Comparison of ENCODE assay signal across 15 cellular contexts in the genomic region with DNA sequence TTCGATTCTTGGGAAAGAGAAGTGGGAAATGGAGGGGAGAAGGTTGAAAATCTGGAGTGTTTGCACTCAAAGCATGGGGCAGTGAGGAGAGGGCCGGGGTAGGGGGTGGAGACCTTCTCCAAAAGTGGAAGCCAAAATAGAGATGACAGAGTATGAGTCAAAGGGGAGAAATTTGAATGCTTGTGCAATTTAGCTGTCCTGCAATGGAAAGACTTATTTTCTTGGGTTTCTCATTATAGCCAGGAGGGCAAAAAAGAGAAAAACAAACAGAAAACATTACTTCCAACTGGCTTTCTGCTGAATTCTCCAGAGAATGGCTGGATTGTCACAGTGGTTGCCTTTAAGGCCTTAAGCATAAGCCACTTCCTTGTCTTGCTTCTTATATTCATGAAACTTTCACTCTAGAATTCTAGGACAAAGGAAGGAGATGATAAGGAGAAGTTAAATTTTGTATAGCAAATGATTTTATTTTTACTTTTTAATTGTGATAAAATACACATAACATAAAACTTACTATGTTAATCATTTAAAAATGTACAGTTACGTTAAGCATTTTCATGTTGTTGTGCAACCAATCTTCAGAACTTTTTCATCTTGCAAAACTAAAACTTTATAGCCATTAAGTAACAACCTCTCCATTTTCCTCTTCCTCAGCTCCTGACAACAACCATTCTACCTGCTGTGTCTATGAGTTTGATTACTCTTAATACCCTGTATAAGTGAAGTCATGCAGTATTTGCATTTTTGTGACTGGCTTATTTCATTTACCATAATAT.
DNase-seq lines count a peak whose midpoint lies in the region; TF ChIP-seq lines count a peak whose summit lies in the region.
"Had no signal": no experiment of that assay in that cellular context is flagged by ENCODE, and none has a peak within 500 bp of the region (broad histone marks: within the 10 kb centered on the region; RNA-seq: fewer than 3 reads in every experiment).

No MANE protein-coding gene starts in this region.

- H3K9me3 ChIP-seq in BLaER1 (no peaks in the 10 kb centered on the region), Loucy (ENCODE audit: insufficient read depth, low read depth, low read length) (no peaks in the 10 kb centered on the region), mesenchymal stem cell (ENCODE audit: control insufficient read depth, low read length) (no peaks in the 10 kb centered on the region), neuronal stem cell (replicated peaks in 1 of 2; ENCODE audit: control insufficient read depth in 2 of 2, insufficient read depth in 1 of 2, low read depth in 1 of 2, low read length in 2 of 2) (no peaks in the 10 kb centered on the region)
- no peaks in the 10 kb centered on the region for H3K9me3 ChIP-seq in effector memory CD4-positive, alpha-beta T cell (ENCODE audit: control insufficient read depth, low read length)

- H3K4me1 ChIP-seq in BLaER1 (peaks cover 35% of the 10 kb centered on the region), Loucy (ENCODE audit: insufficient read depth, low read length, poor library complexity, severe bottlenecking) (no peaks in the 10 kb centered on the region), mesenchymal stem cell (ENCODE audit: control insufficient read depth, insufficient read depth, low read depth, low read length) (no peaks in the 10 kb centered on the region), neuronal stem cell (ENCODE audit: control insufficient read depth in 2 of 2, insufficient read depth in 1 of 2, low read depth in 1 of 2, low read length in 2 of 2) (peaks cover 2 to 7% of the 10 kb centered on the region in 2 donors)
- H3K4me1 ChIP-seq in effector memory CD4-positive, alpha-beta T cell (ENCODE audit: control insufficient read depth, insufficient read depth, low read length, poor library complexity, severe bottlenecking): no peaks in the 10 kb centered on the region

- H3K4me2 ChIP-seq in BLaER1: peak overlapping the region; percentile 70
- H3K4me2 ChIP-seq in Loucy (ENCODE audit: low read depth, low read length, poor library complexity, severe bottlenecking): no peak overlapping the region
- no peak overlapping the region for H3K4me2 ChIP-seq in mesenchymal stem cell (ENCODE audit: low read length, poor library complexity, severe bottlenecking)
- H3K4me2 ChIP-seq in neuronal stem cell (ENCODE audit: insufficient read depth, low read length, poor library complexity, severe bottlenecking): no peak overlapping the region

- H2BK5ac ChIP-seq in mesenchymal stem cell (ENCODE audit: low read depth, low read length, poor library complexity, severe bottlenecking) (no peak overlapping the region), neuronal stem cell (ENCODE audit: low read length) (no peak overlapping the region)

- H2BK120ac ChIP-seq in mesenchymal stem cell (ENCODE audit: low read depth, low read length) (no peak overlapping the region), neuronal stem cell (ENCODE audit: low read depth, low read length) (no peak overlapping the region)

- H3K27ac ChIP-seq in BLaER1 (no peak overlapping the region), mesenchymal stem cell (ENCODE audit: low read length, poor library complexity, severe bottlenecking) (peak overlapping the region; percentile 45), neuronal stem cell (replicated peaks; ENCODE audit: low read length) (no peak overlapping the region)
- no peak overlapping the region for H3K27ac ChIP-seq in effector memory CD4-positive, alpha-beta T cell (ENCODE audit: insufficient read depth, low read length, poor library complexity, severe bottlenecking)

- H2BK15ac ChIP-seq in mesenchymal stem cell (ENCODE audit: low read depth, poor library complexity, severe bottlenecking): peak overlapping the region; percentile 44
- H2BK15ac ChIP-seq in neuronal stem cell (ENCODE audit: low read length): no peak overlapping the region

- H4K20me1 ChIP-seq in BLaER1 (no peaks in the 10 kb centered on the region), Loucy (ENCODE audit: insufficient read depth, low read length, poor library complexity, severe bottlenecking) (no peaks in the 10 kb centered on the region)

- H3K79me1 ChIP-seq in mesenchymal stem cell (replicated peaks; ENCODE audit: low read length, poor library complexity, severe bottlenecking): no peaks in the 10 kb centered on the region
- no peaks in the 10 kb centered on the region for H3K79me1 ChIP-seq in neuronal stem cell (ENCODE audit: low read depth, low read length)

- H3K4me3 ChIP-seq in BLaER1 (no peak overlapping the region), Loucy (ENCODE audit: low read length, poor library complexity, severe bottlenecking) (no peak overlapping the region), cardiac fibroblast (replicated peaks in 1 of 2; ENCODE audit: low read depth in 2 of 2, low read length in 2 of 2) (no peak overlapping the region), mesenchymal stem cell (ENCODE audit: insufficient read depth in 1 of 2, low read depth in 1 of 2, low read length in 2 of 2) (peak overlapping the region in 1 of 2 experiments; percentile 52), neuronal stem cell (ENCODE audit: low read length in 2 of 2) (no peak overlapping the region)
- H3K4me3 ChIP-seq in effector memory CD4-positive, alpha-beta T cell (ENCODE audit: insufficient read depth, low read depth, low read length, poor library complexity, severe bottlenecking): no peak overlapping the region
- H3K4me3 ChIP-seq: GM12878 had no signal

- no peaks in the 10 kb centered on the region for H3K79me2 ChIP-seq in Loucy (ENCODE audit: insufficient read depth, low read length)

- 59% methylated on average over 2 of the region's 3 CpGs for WGBS in mesenchymal stem cell
- no CpG with 5 or more reads among the region's 3 CpGs for WGBS in neuronal stem cell (ENCODE audit: extremely low coverage in 2 of 2, insufficient read length in 2 of 2, insufficient replicate concordance in 1 of 2), 2 donors

- H4K8ac ChIP-seq in mesenchymal stem cell (ENCODE audit: low read length): no peak overlapping the region
- H4K8ac ChIP-seq in neuronal stem cell (ENCODE audit: low read depth, low read length): no peak overlapping the region

- H3K14ac ChIP-seq in mesenchymal stem cell (ENCODE audit: low read length in 2 of 2) (no peak overlapping the region), neuronal stem cell (ENCODE audit: low read length) (no peak overlapping the region)

- no peak overlapping the region for H3K4ac ChIP-seq in mesenchymal stem cell (ENCODE audit: low read depth in 1 of 2, low read length in 2 of 2)
- no peak overlapping the region for H3K4ac ChIP-seq in neuronal stem cell (ENCODE audit: low read length)

- H2AK5ac ChIP-seq in mesenchymal stem cell (ENCODE audit: low read length, severe bottlenecking): no peak overlapping the region
- H2AK5ac ChIP-seq in neuronal stem cell (ENCODE audit: low read depth, low read length): no peak overlapping the region

- H4K91ac ChIP-seq in mesenchymal stem cell (ENCODE audit: low read length): no peak overlapping the region
- no peak overlapping the region for H4K91ac ChIP-seq in neuronal stem cell (ENCODE audit: low read depth, low read length, poor library complexity)

- no peaks in the 10 kb centered on the region for H3F3A ChIP-seq in Loucy (ENCODE audit: low read depth)

- H3K9me2 ChIP-seq in Loucy (replicated peaks; ENCODE audit: low read depth, low read length): no peaks in the 10 kb centered on the region

- H3K23ac ChIP-seq in mesenchymal stem cell (ENCODE audit: low read length in 2 of 2): no peak overlapping the region
- no peak overlapping the region for H3K23ac ChIP-seq in neuronal stem cell (ENCODE audit: low read depth, low read length, poor library complexity)

- H3K36me3 ChIP-seq in BLaER1 (no peaks in the 10 kb centered on the region), Loucy (ENCODE audit: insufficient read depth, low read length) (no peaks in the 10 kb centered on the region), mesenchymal stem cell (ENCODE audit: control insufficient read depth in 1 of 2, insufficient read depth in 2 of 2, low read depth in 1 of 2, low read length in 2 of 2) (no peaks in the 10 kb centered on the region), neuronal stem cell (replicated peaks in 1 of 2; ENCODE audit: control insufficient read depth in 2 of 2, insufficient read depth in 2 of 2, low read length in 2 of 2) (no peaks in the 10 kb centered on the region)
- H3K36me3 ChIP-seq in effector memory CD4-positive, alpha-beta T cell (ENCODE audit: control insufficient read depth, insufficient read depth, low read length): no peaks in the 10 kb centered on the region

- H2AFZ ChIP-seq in Loucy (ENCODE audit: low read length): peak overlapping the region; percentile 29; the same call in 1 of the 2 replicates
- no peak overlapping the region for H2AFZ ChIP-seq in mesenchymal stem cell (ENCODE audit: low read depth, low read length)
- H2AFZ ChIP-seq in neuronal stem cell (ENCODE audit: low read length): no peak overlapping the region

- no peaks in the 10 kb centered on the region for H3K27me3 ChIP-seq in BLaER1
- no peaks in the 10 kb centered on the region for H3K27me3 ChIP-seq in Loucy (ENCODE audit: insufficient read depth, low read length, poor library complexity, severe bottlenecking)
- H3K27me3 ChIP-seq in mesenchymal stem cell (ENCODE audit: control insufficient read depth in 1 of 2, insufficient read depth in 1 of 2, low read length in 2 of 2): no peaks in the 10 kb centered on the region
- H3K27me3 ChIP-seq in effector memory CD4-positive, alpha-beta T cell (replicated peaks; ENCODE audit: control insufficient read depth, insufficient read depth, low read length, poor library complexity, severe bottlenecking): no peaks in the 10 kb centered on the region
- no peaks in the 10 kb centered on the region for H3K27me3 ChIP-seq in neuronal stem cell (ENCODE audit: control insufficient read depth in 3 of 3, insufficient read depth in 3 of 3, low read depth in 1 of 3, low read length in 3 of 3)

- no peak overlapping the region for H2BK12ac ChIP-seq in mesenchymal stem cell (ENCODE audit: low read length in 2 of 2)
- H2BK12ac ChIP-seq in neuronal stem cell (ENCODE audit: low read length): no peak overlapping the region

- no peak overlapping the region for H3K18ac ChIP-seq in mesenchymal stem cell (ENCODE audit: low read depth in 1 of 2, low read length in 2 of 2)
- H3K18ac ChIP-seq in neuronal stem cell (ENCODE audit: low read length): no peak overlapping the region

- DNase-seq in cardiac fibroblast (ENCODE audit: low read depth in 2 of 2): peak; percentile 54 to 90
- peak; percentile 53 for DNase-seq in mesenchymal stem cell
- no peak for DNase-seq in NK-92 treated with Interleukin-12 subunit alpha and Interleukin-12 subunit beta, amount 100 ng/mL, for 24 hours (lab: John Stamatoyannopoulos, UW)
- DNase-seq in effector memory CD4-positive, alpha-beta T cell: no peak
- no peak for DNase-seq in T-helper 1 cell
- DNase-seq in neuronal stem cell (ENCODE audit: low spot score): no peak
- DNase-seq: activated CD8-positive, alpha-beta memory T cell treated with anti-CD3 and anti-CD28 coated beads, Interleukin-2, amount 50 U/mL, for 4 hours; activated naive CD8-positive, alpha-beta T cell treated with anti-CD3 and anti-CD28 coated beads, Interleukin-2, amount 50 U/mL, for 24 hours; COR-L47; NCI-H1417; posterior cingulate gyrus; T-helper 9 cell had no signal

- TF ChIP-seq CTCF in Loucy (conservative IDR thresholded peaks at IDR 0.05; ENCODE audit: low read length): no peak
- TF ChIP-seq CTCF in cardiac fibroblast (IDR thresholded peaks at IDR 0.05; ENCODE audit: low read depth, low read length): no peak

- H3K9ac ChIP-seq in BLaER1: no peak overlapping the region
- no peak overlapping the region for H3K9ac ChIP-seq in Loucy (ENCODE audit: low read depth, low read length, poor library complexity, severe bottlenecking)
- peak overlapping the region; percentile 75 for H3K9ac ChIP-seq in mesenchymal stem cell (ENCODE audit: low read length)
- H3K9ac ChIP-seq in neuronal stem cell (ENCODE audit: low read depth, low read length, poor library complexity): no peak overlapping the region

Comparison
In these comparisons a context has a peak if more than half of its experiments do, and no peak if none do; other contexts are left out.
1. DNase-seq: peak in cardiac fibroblast (2 of 2) and mesenchymal stem cell (single experiment); none in NK-92 treated with Interleukin-12 subunit alpha and Interleukin-12 subunit beta, amount 100 ng/mL, for 24 hours (single experiment), effector memory CD4-positive, alpha-beta T cell (0 of 3), T-helper 1 cell (0 of 5) and neuronal stem cell (single experiment).